1 cellular context compared by ENCODE assay signal in the genomic region with DNA sequence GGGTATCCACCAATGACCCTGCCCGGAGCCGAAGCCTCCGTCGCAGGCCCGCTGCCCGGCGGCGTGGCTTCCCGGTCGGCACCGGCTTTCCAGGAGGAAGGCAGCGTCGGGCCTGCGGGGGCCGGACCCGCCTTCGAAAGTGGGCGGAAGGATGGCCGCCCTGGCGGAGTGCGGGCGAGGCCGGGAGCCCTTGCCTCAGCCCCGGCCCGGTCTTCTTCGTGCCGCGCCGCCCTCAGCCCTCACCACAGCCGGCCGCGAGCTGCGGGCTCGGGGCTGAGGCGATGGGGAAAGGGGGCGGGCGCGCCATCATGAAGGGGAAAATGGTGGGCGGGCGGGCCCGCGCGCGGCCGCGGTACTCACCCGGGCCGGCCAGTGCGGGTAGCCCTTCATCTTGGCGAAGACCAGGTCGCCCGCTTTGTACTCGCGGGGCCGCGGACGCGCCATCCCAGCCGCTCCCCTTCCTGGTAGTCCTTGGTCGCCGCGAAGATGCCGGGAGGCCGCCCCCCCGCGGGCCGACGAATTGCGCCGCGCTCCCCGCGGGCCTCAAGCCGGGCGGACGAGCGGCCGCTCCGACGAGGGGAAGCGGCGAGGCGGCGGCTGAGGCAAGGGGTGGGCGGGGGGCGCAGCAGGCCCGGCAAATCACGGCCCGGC.
TF ChIP-seq lines count a peak whose summit lies in the region.

No MANE protein-coding gene starts in this region.

TF ChIP-seq in IMR-90, 13 proteins besides CTCF, POLR2A, EP300 and RAD21:
- TF ChIP-seq CEBPB (IDR thresholded peaks at IDR 0.05; ENCODE audit: low read depth, low read length) (no peak), RFX5 (IDR thresholded peaks at IDR 0.05; ENCODE audit: low read depth, low read length) (no peak), MXI1 (IDR thresholded peaks at IDR 0.05; ENCODE audit: borderline replicate concordance, low read depth, low read length) (peak; percentile 26; the same call in 1 of the 2 replicates)
- TF ChIP-seq, protein P1, sequence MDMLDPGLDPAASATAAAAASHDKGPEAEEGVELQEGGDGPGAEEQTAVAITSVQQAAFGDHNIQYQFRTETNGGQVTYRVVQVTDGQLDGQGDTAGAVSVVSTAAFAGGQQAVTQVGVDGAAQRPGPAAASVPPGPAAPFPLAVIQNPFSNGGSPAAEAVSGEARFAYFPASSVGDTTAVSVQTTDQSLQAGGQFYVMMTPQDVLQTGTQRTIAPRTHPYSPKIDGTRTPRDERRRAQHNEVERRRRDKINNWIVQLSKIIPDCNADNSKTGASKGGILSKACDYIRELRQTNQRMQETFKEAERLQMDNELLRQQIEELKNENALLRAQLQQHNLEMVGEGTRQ (IDR thresholded peaks at IDR 0.05; ENCODE audit: low read depth, low read length): no peak
